In the genomic region with DNA sequence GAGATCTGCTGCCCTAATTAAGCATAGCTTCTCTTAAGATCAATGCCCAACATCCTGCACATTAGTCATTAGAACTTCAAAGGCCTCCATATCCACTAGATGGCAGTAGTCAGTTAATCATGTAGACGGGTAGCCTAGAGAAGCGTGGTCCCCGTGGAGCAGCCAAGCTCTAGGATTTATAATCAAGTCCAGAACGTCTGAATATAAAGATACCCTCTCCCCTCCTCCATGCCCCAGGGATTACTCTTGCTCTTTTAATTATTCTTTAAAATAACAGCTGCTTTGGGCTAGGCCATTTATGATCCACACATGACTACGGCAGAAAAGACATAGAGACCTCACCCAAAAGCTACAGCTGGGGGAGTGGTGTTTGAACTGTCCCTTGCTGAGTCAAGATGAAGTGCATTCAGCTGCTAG, we compare ENCODE assay signal across 8 cellular contexts.
DNase-seq lines count a peak whose midpoint lies in the region; ATAC-seq and TF ChIP-seq lines count a peak whose summit lies in the region.

No MANE protein-coding gene starts in this region.

- H3K27ac Mint-ChIP-seq in activated T-cell treated with anti-CD3 and anti-CD28 coated beads, Interleukin-2, amount 50 U/mL, for 72 hours: no peak overlapping the region

- H3K27me3 Mint-ChIP-seq in activated T-cell treated with anti-CD3 and anti-CD28 coated beads, Interleukin-2, amount 50 U/mL, for 72 hours (ENCODE audit: low read depth): peaks cover 6% of the 10 kb centered on the region

- WGBS in aorta, 2 donors: 11 to 13% methylated on average over 5 of the region's 5 CpGs

- peak; percentile 34 for ATAC-seq in GM18873 (IDR thresholded peaks at IDR 0.05; ENCODE audit: low FRiP score, unreplicated experiment)
- ATAC-seq in activated T-cell treated with anti-CD3 and anti-CD28 coated beads, Interleukin-2, amount 50 U/mL, for 72 hours (replicated peaks in 1 of 2): peak; percentile 82 to 86
- ATAC-seq in aorta (ENCODE audit: low FRiP score): peak; percentile 83

- DNase-seq in AG10803 (ENCODE audit: low read depth) (peak; percentile 88), Karpas-422 (peak; percentile 84), foreskin fibroblast (peak; percentile 66 to 84), non-pigmented ciliary epithelial cell (ENCODE audit: low read depth) (peak; percentile 51), aorta (peak; percentile 69 to 76)
- DNase-seq in activated T-cell treated with anti-CD3 and anti-CD28 coated beads, Interleukin-2, amount 50 U/mL, for 72 hours: peak; percentile 36 to 46

- TF ChIP-seq CTCF in AG10803 (conservative IDR thresholded peaks at IDR 0.05; ENCODE audit: low read length): peak; percentile 84
- peak; percentile 93 for TF ChIP-seq CTCF in OCI-LY1 (IDR thresholded peaks at IDR 0.05; ENCODE audit: low read length)
- peak; percentile 61 for TF ChIP-seq CTCF in foreskin fibroblast (IDR thresholded peaks at IDR 0.05; ENCODE audit: low read depth, low read length)

- H3K36me3 ChIP-seq in Karpas-422 (ENCODE audit: insufficient read depth, low read length): no peaks in the 10 kb centered on the region
- H3K36me3 ChIP-seq in OCI-LY1 (ENCODE audit: insufficient read depth, low read length): no peaks in the 10 kb centered on the region
- H3K36me3 ChIP-seq in aorta (ENCODE audit: control insufficient read depth in 1 of 2, insufficient read depth in 2 of 2, low read length in 1 of 2): no peaks in the 10 kb centered on the region

- H2AFZ ChIP-seq in Karpas-422 (ENCODE audit: low read length) (no peak overlapping the region), OCI-LY1 (ENCODE audit: low read length) (no peak overlapping the region)

- H3K27ac ChIP-seq in Karpas-422 (ENCODE audit: low read length): no peak overlapping the region
- H3K27ac ChIP-seq in OCI-LY1 (ENCODE audit: low read depth, low read length, poor library complexity, severe bottlenecking): no peak overlapping the region
- H3K27ac ChIP-seq in aorta (ENCODE audit: low read depth in 1 of 2, low read length in 2 of 2): no peak overlapping the region

- peaks cover 7% of the 10 kb centered on the region for H3K4me1 ChIP-seq in Karpas-422 (ENCODE audit: low read length)
- peaks cover 4% of the 10 kb centered on the region for H3K4me1 ChIP-seq in OCI-LY1 (ENCODE audit: insufficient read depth, low read length, severe bottlenecking)
- no peaks in the 10 kb centered on the region for H3K4me1 ChIP-seq in aorta (ENCODE audit: control insufficient read depth in 1 of 2, insufficient read depth in 2 of 2, low read length in 2 of 2)

- H3K4me2 ChIP-seq in Karpas-422 (ENCODE audit: low read depth, low read length, poor library complexity, severe bottlenecking) (no peak overlapping the region), OCI-LY1 (ENCODE audit: low read length) (no peak overlapping the region)

- H3K79me2 ChIP-seq in Karpas-422 (ENCODE audit: low read length) (no peaks in the 10 kb centered on the region), OCI-LY1 (ENCODE audit: insufficient read depth, low read length) (no peaks in the 10 kb centered on the region)

- H3K9me3 ChIP-seq in Karpas-422 (ENCODE audit: low read length): no peaks in the 10 kb centered on the region
- H3K9me3 ChIP-seq in OCI-LY1 (ENCODE audit: low read length): no peaks in the 10 kb centered on the region
- H3K9me3 ChIP-seq in aorta (ENCODE audit: control insufficient read depth, low read length): no peaks in the 10 kb centered on the region

- no peaks in the 10 kb centered on the region for H3K9me3 Mint-ChIP-seq in activated T-cell treated with anti-CD3 and anti-CD28 coated beads, Interleukin-2, amount 50 U/mL, for 72 hours

- H4K20me1 ChIP-seq in Karpas-422 (ENCODE audit: insufficient read depth, low read depth, low read length) (no peaks in the 10 kb centered on the region), OCI-LY1 (ENCODE audit: insufficient read depth, low read length) (no peaks in the 10 kb centered on the region)

- H3K4me3 Mint-ChIP-seq in activated T-cell treated with anti-CD3 and anti-CD28 coated beads, Interleukin-2, amount 50 U/mL, for 72 hours: no peak overlapping the region

- H3K9me2 ChIP-seq in Karpas-422 (replicated peaks; ENCODE audit: insufficient read depth, low read length) (no peaks in the 10 kb centered on the region), OCI-LY1 (ENCODE audit: low read depth, low read length) (no peaks in the 10 kb centered on the region)

- H3K9ac ChIP-seq in Karpas-422 (ENCODE audit: low read length) (no peak overlapping the region), OCI-LY1 (ENCODE audit: low read length) (no peak overlapping the region)

- H3K36me3 Mint-ChIP-seq in activated T-cell treated with anti-CD3 and anti-CD28 coated beads, Interleukin-2, amount 50 U/mL, for 72 hours (ENCODE audit: insufficient read depth in 2 of 2): no peaks in the 10 kb centered on the region

- H3K27me3 ChIP-seq in Karpas-422 (ENCODE audit: low read length) (no peaks in the 10 kb centered on the region), OCI-LY1 (ENCODE audit: insufficient read depth, low read length) (no peaks in the 10 kb centered on the region), aorta (ENCODE audit: control insufficient read depth in 1 of 2, insufficient read depth in 2 of 2, low read length in 1 of 2) (peaks cover 0 to 2% of the 10 kb centered on the region in 2 donors)

- no peaks in the 10 kb centered on the region for H3K4me1 Mint-ChIP-seq in activated T-cell treated with anti-CD3 and anti-CD28 coated beads, Interleukin-2, amount 50 U/mL, for 72 hours (ENCODE audit: low read depth)

- no peaks in the 10 kb centered on the region for H3F3A ChIP-seq in OCI-LY1 (ENCODE audit: insufficient read depth, low read length)

- intact Hi-C loops in aorta (cut with DNase I): loop anchor here (5.0 to 10.0 kb wide), 3 partner anchors 207 to 524 kb away; no protein-coding TSS in a partner anchor

- H3K4me3 ChIP-seq in AG10803 (ENCODE audit: low read length) (no peak overlapping the region), Karpas-422 (ENCODE audit: low read length) (no peak overlapping the region), OCI-LY1 (ENCODE audit: low read depth, low read length, poor library complexity, severe bottlenecking) (no peak overlapping the region), foreskin fibroblast (ENCODE audit: low read depth in 1 of 2, low read length in 2 of 2) (no peak overlapping the region), aorta (ENCODE audit: low read length in 2 of 2) (no peak overlapping the region)

Comparison
In these comparisons a context has a peak if more than half of its experiments do, and no peak if none do; other contexts are left out.
1. ATAC-seq: peak in every context shown above with its lines; median percentile 84 in activated T-cell treated with anti-CD3 and anti-CD28 coated beads, Interleukin-2, amount 50 U/mL, for 72 hours; 83 in aorta; 34 in GM18873.